Comparison of ENCODE assay signal across 8 cellular contexts in the genomic region with DNA sequence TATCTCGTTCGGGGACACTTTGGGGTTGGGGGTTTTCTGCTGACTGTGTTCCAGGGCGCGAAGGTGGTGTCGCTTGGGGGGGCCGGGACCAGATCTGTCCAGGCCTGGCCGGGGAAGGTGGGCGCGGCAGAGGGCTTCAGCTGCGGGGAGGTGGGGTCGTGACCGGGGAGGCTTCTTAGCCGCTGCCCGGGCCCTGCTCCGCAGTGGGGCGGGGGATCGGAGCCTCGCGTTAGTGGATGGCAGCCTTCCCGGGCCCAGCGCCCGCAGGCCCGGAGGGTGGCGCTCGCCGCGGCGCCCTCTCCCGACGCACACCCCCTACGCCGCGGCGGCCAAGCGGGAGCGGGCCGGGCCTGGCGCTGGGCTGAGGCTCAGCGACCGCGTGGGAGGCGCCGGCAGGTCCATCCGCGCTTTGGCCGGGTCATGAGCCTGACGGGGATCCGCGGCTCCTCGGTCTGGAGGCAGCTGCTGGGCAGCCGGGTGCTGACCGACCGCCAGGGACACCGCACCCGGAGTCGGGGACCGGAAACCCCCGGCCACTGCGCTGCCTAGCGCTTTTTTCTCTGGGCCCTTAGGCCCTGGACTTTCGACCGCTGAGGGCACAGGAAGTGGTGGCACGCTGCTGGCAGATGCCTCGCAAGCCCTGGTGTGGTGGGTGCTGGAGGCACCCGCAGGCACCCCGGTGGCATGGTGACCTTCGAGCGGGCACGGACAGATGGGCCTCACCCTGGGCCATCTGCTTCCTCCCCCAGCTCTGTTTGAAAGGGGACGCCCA. TPM values are rescaled to one million over a fixed set of nuclear protein-coding genes. Genes with fewer than 3 reads are reported as not detected.
A peak's percentile ranks its signal among the peaks of the same experiment; 100 is the strongest.
DNase-seq lines count a peak whose midpoint lies in the region; ATAC-seq and TF ChIP-seq lines count a peak whose summit lies in the region.

No MANE protein-coding gene starts in this region.

- no peak overlapping the region for H2BK120ac ChIP-seq in mesenchymal stem cell (ENCODE audit: low read depth, low read length)

- H2BK5ac ChIP-seq in mesenchymal stem cell (ENCODE audit: low read depth, low read length, poor library complexity, severe bottlenecking): no peak overlapping the region

- peak overlapping the region; percentile 16 for H4K8ac ChIP-seq in mesenchymal stem cell (ENCODE audit: low read length)

- H2AFZ ChIP-seq in mesenchymal stem cell (ENCODE audit: low read depth, low read length): no peak overlapping the region

- peak overlapping the region; percentile 77 to 83 for H3K4me3 Mint-ChIP-seq in effector memory CD8-positive, alpha-beta T cell

- TF ChIP-seq EP300 in Ishikawa (IDR thresholded peaks at IDR 0.05; ENCODE audit: borderline replicate concordance): no peak

- H3K4me3 ChIP-seq in WERI-Rb-1 (ENCODE audit: low read depth, low read length) (peak overlapping the region; percentile 87), mesenchymal stem cell (ENCODE audit: insufficient read depth in 1 of 2, low read depth in 1 of 2, low read length in 2 of 2) (peak overlapping the region; percentile 76 to 94)

- H3K4me2 ChIP-seq in mesenchymal stem cell (ENCODE audit: low read length, poor library complexity, severe bottlenecking): peak overlapping the region; percentile 69

- no peak overlapping the region for H2AK5ac ChIP-seq in mesenchymal stem cell (ENCODE audit: low read length, severe bottlenecking)

- H3K4me1 Mint-ChIP-seq in effector memory CD8-positive, alpha-beta T cell (ENCODE audit: low read depth in 2 of 2): peaks cover 27 to 37% of the 10 kb centered on the region in 2 donors

- peaks cover 11% of the 10 kb centered on the region for H3K36me3 Mint-ChIP-seq in effector memory CD8-positive, alpha-beta T cell (ENCODE audit: insufficient read depth)

- H3K18ac ChIP-seq in mesenchymal stem cell (ENCODE audit: low read depth in 1 of 2, low read length in 2 of 2): peak overlapping the region; percentile 93 to 96

- H3K4me1 ChIP-seq in mesenchymal stem cell (ENCODE audit: control insufficient read depth, insufficient read depth, low read depth, low read length): peaks cover 40% of the 10 kb centered on the region

- DNase-seq in activated T-cell treated with anti-CD3 and anti-CD28 coated beads for 48 hours (ENCODE audit: low read depth) (peak; percentile 35), activated T-cell treated with anti-CD3 and anti-CD28 coated beads for 4 hours (no peak), WERI-Rb-1 (peak; percentile 74), mesenchymal stem cell (peak; percentile 49), superior temporal gyrus (ENCODE audit: extremely low spot score) (peak; percentile 65), posterior vena cava (ENCODE audit: low spot score) (no peak)
- peak in 1 of 3 experiments; percentile 30 for DNase-seq in effector memory CD8-positive, alpha-beta T cell

- H3K27me3 Mint-ChIP-seq in effector memory CD8-positive, alpha-beta T cell: peaks cover 0 to 9% of the 10 kb centered on the region in 2 donors

- under 1% methylated on average over 63 of the region's 70 CpGs for WGBS in mesenchymal stem cell

- peak overlapping the region in 1 of 2 experiments; percentile 64 for H2BK12ac ChIP-seq in mesenchymal stem cell (ENCODE audit: low read length in 2 of 2)

- H3K36me3 ChIP-seq in WERI-Rb-1: peaks cover 36% of the 10 kb centered on the region
- H3K36me3 ChIP-seq in mesenchymal stem cell (ENCODE audit: control insufficient read depth in 1 of 2, insufficient read depth in 2 of 2, low read depth in 1 of 2, low read length in 2 of 2): peaks cover 5 to 13% of the 10 kb centered on the region in 2 experiments

- peak overlapping the region in 1 of 2 experiments; percentile 29 for H3K23ac ChIP-seq in mesenchymal stem cell (ENCODE audit: low read length in 2 of 2)

- intact Hi-C loops in posterior vena cava (cut with DNase I): no loop called here

- peak overlapping the region; percentile 38 to 94 for H3K4ac ChIP-seq in mesenchymal stem cell (ENCODE audit: low read depth in 1 of 2, low read length in 2 of 2)

- H3K9me3 Mint-ChIP-seq in effector memory CD8-positive, alpha-beta T cell: no peaks in the 10 kb centered on the region

- TF ChIP-seq RAD21 in Ishikawa (IDR thresholded peaks at IDR 0.05; ENCODE audit: low read depth): no peak

- H4K91ac ChIP-seq in mesenchymal stem cell (ENCODE audit: low read length): peak overlapping the region; percentile 54

- H3K27ac ChIP-seq in WERI-Rb-1 (peak overlapping the region; percentile 96), mesenchymal stem cell (ENCODE audit: low read length, poor library complexity, severe bottlenecking) (peak overlapping the region; percentile 47)

- H3K27me3 ChIP-seq in WERI-Rb-1 (ENCODE audit: insufficient read depth, low read depth, severe bottlenecking) (no peaks in the 10 kb centered on the region), mesenchymal stem cell (ENCODE audit: control insufficient read depth in 1 of 2, insufficient read depth in 1 of 2, low read length in 2 of 2) (no peaks in the 10 kb centered on the region)

- TF ChIP-seq CTCF in WERI-Rb-1 (IDR thresholded peaks at IDR 0.05; ENCODE audit: low read depth, low read length): peak; percentile 44

- peak overlapping the region; percentile 98 for H2BK15ac ChIP-seq in mesenchymal stem cell (ENCODE audit: low read depth, poor library complexity, severe bottlenecking)

- peak; percentile 15 for ATAC-seq in effector memory CD8-positive, alpha-beta T cell (replicated peaks)

- H3K14ac ChIP-seq in mesenchymal stem cell (ENCODE audit: low read length in 2 of 2): peak overlapping the region in 1 of 2 experiments; percentile 99

- H3K79me1 ChIP-seq in mesenchymal stem cell (replicated peaks; ENCODE audit: low read length, poor library complexity, severe bottlenecking): peaks cover 2% of the 10 kb centered on the region

- H3K9ac ChIP-seq in mesenchymal stem cell (ENCODE audit: low read length): peak overlapping the region; percentile 94

- H3K9me3 ChIP-seq in WERI-Rb-1 (ENCODE audit: severe bottlenecking) (no peaks in the 10 kb centered on the region), mesenchymal stem cell (ENCODE audit: control insufficient read depth, low read length) (no peaks in the 10 kb centered on the region)

- H3K27ac Mint-ChIP-seq in effector memory CD8-positive, alpha-beta T cell: peak overlapping the region; percentile 22 to 72

TF ChIP-seq in Ishikawa, 13 proteins besides CTCF, POLR2A, EP300 and RAD21:
- peak; percentile 17; the same call in 1 of the 2 replicates for TF ChIP-seq TAF1 (IDR thresholded peaks at IDR 0.05; ENCODE audit: low read depth)
- TF ChIP-seq ZBTB7A (IDR thresholded peaks at IDR 0.05; ENCODE audit: low read depth): peak; percentile 64
- no peak for TF ChIP-seq CREB1 (IDR thresholded peaks at IDR 0.05; ENCODE audit: low read depth)
- TF ChIP-seq CEBPB (IDR thresholded peaks at IDR 0.05): no peak
- TF ChIP-seq, protein P1, sequence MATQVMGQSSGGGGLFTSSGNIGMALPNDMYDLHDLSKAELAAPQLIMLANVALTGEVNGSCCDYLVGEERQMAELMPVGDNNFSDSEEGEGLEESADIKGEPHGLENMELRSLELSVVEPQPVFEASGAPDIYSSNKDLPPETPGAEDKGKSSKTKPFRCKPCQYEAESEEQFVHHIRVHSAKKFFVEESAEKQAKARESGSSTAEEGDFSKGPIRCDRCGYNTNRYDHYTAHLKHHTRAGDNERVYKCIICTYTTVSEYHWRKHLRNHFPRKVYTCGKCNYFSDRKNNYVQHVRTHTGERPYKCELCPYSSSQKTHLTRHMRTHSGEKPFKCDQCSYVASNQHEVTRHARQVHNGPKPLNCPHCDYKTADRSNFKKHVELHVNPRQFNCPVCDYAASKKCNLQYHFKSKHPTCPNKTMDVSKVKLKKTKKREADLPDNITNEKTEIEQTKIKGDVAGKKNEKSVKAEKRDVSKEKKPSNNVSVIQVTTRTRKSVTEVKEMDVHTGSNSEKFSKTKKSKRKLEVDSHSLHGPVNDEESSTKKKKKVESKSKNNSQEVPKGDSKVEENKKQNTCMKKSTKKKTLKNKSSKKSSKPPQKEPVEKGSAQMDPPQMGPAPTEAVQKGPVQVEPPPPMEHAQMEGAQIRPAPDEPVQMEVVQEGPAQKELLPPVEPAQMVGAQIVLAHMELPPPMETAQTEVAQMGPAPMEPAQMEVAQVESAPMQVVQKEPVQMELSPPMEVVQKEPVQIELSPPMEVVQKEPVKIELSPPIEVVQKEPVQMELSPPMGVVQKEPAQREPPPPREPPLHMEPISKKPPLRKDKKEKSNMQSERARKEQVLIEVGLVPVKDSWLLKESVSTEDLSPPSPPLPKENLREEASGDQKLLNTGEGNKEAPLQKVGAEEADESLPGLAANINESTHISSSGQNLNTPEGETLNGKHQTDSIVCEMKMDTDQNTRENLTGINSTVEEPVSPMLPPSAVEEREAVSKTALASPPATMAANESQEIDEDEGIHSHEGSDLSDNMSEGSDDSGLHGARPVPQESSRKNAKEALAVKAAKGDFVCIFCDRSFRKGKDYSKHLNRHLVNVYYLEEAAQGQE (IDR thresholded peaks at IDR 0.05; ENCODE audit: low read depth): no peak
- no peak for TF ChIP-seq EGR1 (IDR thresholded peaks at IDR 0.05)
TF ChIP-seq in Ishikawa: peak in this region for 2.

RNA-seq across cellular contexts. Expression of a gene that starts 1.2 kb away (rescaled TPM):
- polyA plus RNA-seq in mesenchymal stem cell (2013, experiment 1 of 2): 55.8 TPM
- polyA plus RNA-seq in mesenchymal stem cell (2013, experiment 2 of 2): 53.0 TPM
- 10 to 100 TPM; 55.7 to 63.6 TPM for total RNA-seq in posterior vena cava

RNA-seq across cellular contexts. Expression of a gene that starts 4.1 kb away (rescaled TPM):
- polyA plus RNA-seq in mesenchymal stem cell (2013, experiment 1 of 2): 56.8 TPM
- polyA plus RNA-seq in mesenchymal stem cell (2013, experiment 2 of 2): 53.5 TPM
- 10 to 100 TPM; 27.4 to 27.7 TPM for total RNA-seq in posterior vena cava

RNA-seq across cellular contexts. Expression of a gene that starts 6.8 kb away (rescaled TPM):
- polyA plus RNA-seq in mesenchymal stem cell (2013, experiment 1 of 2): 72.5 TPM
- 69.4 TPM for polyA plus RNA-seq in mesenchymal stem cell (2013, experiment 2 of 2)
- 10 to 100 TPM; 35.5 to 56.3 TPM for total RNA-seq in posterior vena cava

RNA-seq across cellular contexts. Expression of a gene that starts 28.0 kb away (rescaled TPM):
- 140 TPM for polyA plus RNA-seq in mesenchymal stem cell (2013, experiment 1 of 2)
- polyA plus RNA-seq in mesenchymal stem cell (2013, experiment 2 of 2): 133 TPM
- 100 to 1,000 TPM; 105 to 212 TPM for total RNA-seq in posterior vena cava

RNA-seq across cellular contexts. Expression of a gene that starts 29.7 kb away (rescaled TPM):
- polyA plus RNA-seq in mesenchymal stem cell (2013, experiment 1 of 2): 20.3 TPM
- polyA plus RNA-seq in mesenchymal stem cell (2013, experiment 2 of 2): 21.3 TPM
- 1 to 10 TPM; 5.2 to 7.3 TPM for total RNA-seq in posterior vena cava

Comparison
In these comparisons a context has a peak if more than half of its experiments do, and no peak if none do; other contexts are left out.
1. DNase-seq: peak in activated T-cell treated with anti-CD3 and anti-CD28 coated beads for 48 hours (single experiment), WERI-Rb-1 (single experiment), mesenchymal stem cell (single experiment) and superior temporal gyrus (single experiment); none in activated T-cell treated with anti-CD3 and anti-CD28 coated beads for 4 hours (single experiment) and posterior vena cava (single experiment).